Comparison of ENCODE assay signal across 9 cellular contexts in genomic region chr2:232549655-232550350, GRCh38. TPM values are rescaled to one million over a fixed set of nuclear protein-coding genes. Genes with fewer than 3 reads are reported as not detected.
DNase-seq lines count a peak whose midpoint lies in the region; ATAC-seq and TF ChIP-seq lines count a peak whose summit lies in the region.
"Had no signal": no experiment of that assay in that cellular context is flagged by ENCODE, and none has a peak within 500 bp of the region (broad histone marks: within the 10 kb centered on the region; RNA-seq: fewer than 3 reads in every experiment).

No MANE protein-coding gene starts in this region.

- peak overlapping the region; percentile 83 for H3K4me3 ChIP-seq in suprapubic skin

- 39% methylated on average over 20 of the region's 20 CpGs for WGBS in suprapubic skin

- H3K4me1 ChIP-seq in suprapubic skin, result peaks cover 33% of the 10 kb centered on the region

- H3K27ac Mint-ChIP-seq in activated CD8-positive, alpha-beta T cell treated with anti-CD3 and anti-CD28 coated beads, Interleukin-2, amount 10 ng/mL, durations not matched to agents 7 days and 5 days, result peak overlapping the region; percentile 100
- peak overlapping the region; percentile 96 to 99 (median 99) for H3K27ac Mint-ChIP-seq in immature natural killer cell

- no peaks in the 10 kb centered on the region for H3K27me3 ChIP-seq in suprapubic skin

- no peak for TF ChIP-seq POLR2A in suprapubic skin (IDR thresholded peaks at IDR 0.05)

- CTCF ChIA-PET in activated CD8-positive, alpha-beta T cell treated with anti-CD3 and anti-CD28 coated beads, Interleukin-2, amount 10 ng/mL, durations not matched to agents 7 days and 5 days (lab: Charles Lee), result no interaction called here

- TF ChIP-seq EP300 in suprapubic skin (IDR thresholded peaks at IDR 0.05), result no peak

- peak overlapping the region; percentile 99 for H3K27ac ChIP-seq in suprapubic skin

- POLR2A ChIA-PET in activated CD8-positive, alpha-beta T cell treated with anti-CD3 and anti-CD28 coated beads, Interleukin-2, amount 10 ng/mL, durations not matched to agents 7 days and 5 days (lab: Charles Lee), result no interaction called here

- DNase-seq in activated T-cell treated with anti-CD3 and anti-CD28 coated beads, Interleukin-2, amount 50 U/mL, for 4 hours, result no peak
- DNase-seq in activated T-cell treated with anti-CD3 and anti-CD28 coated beads for 4 hours, result no peak
- DNase-seq in activated CD8-positive, alpha-beta T cell treated with anti-CD3 and anti-CD28 coated beads, Interleukin-2, amount 10 ng/mL, durations not matched to agents 7 days and 5 days, result no peak
- DNase-seq in immature natural killer cell, result no peak
- no peak for DNase-seq in suprapubic skin (ENCODE audit: low spot score in 2 of 2)
- DNase-seq in GM10266 (ENCODE audit: extremely low spot score), result no peak

- H3K4me3 Mint-ChIP-seq in activated T-cell treated with anti-CD3 and anti-CD28 coated beads, Interleukin-2, amount 50 U/mL, for 4 hours, result peak overlapping the region; percentile 99
- H3K4me3 Mint-ChIP-seq in activated CD8-positive, alpha-beta T cell treated with anti-CD3 and anti-CD28 coated beads, Interleukin-2, amount 10 ng/mL, durations not matched to agents 7 days and 5 days, result peak overlapping the region; percentile 100
- H3K4me3 Mint-ChIP-seq in immature natural killer cell, result peak overlapping the region; percentile 96 to 99 (median 98)

- TF ChIP-seq CTCF in suprapubic skin (IDR thresholded peaks at IDR 0.05) (no peak), GM10266 (IDR thresholded peaks at IDR 0.05; ENCODE audit: control insufficient read depth, insufficient read depth, low read depth, missing control alignments) (no peak)

- peaks cover 68% of the 10 kb centered on the region for H3K4me1 Mint-ChIP-seq in activated T-cell treated with anti-CD3 and anti-CD28 coated beads, Interleukin-2, amount 50 U/mL, for 4 hours (ENCODE audit: low read depth)
- peaks cover 67% of the 10 kb centered on the region for H3K4me1 Mint-ChIP-seq in activated CD8-positive, alpha-beta T cell treated with anti-CD3 and anti-CD28 coated beads, Interleukin-2, amount 10 ng/mL, durations not matched to agents 7 days and 5 days (ENCODE audit: low read depth)
- H3K4me1 Mint-ChIP-seq in immature natural killer cell, result peaks cover 49 to 72% of the 10 kb centered on the region in 2 donors

- H3K9me3 ChIP-seq in suprapubic skin, result no peaks in the 10 kb centered on the region

- peaks cover 3% of the 10 kb centered on the region for H3K36me3 ChIP-seq in suprapubic skin

- ATAC-seq in activated T-cell treated with anti-CD3 and anti-CD28 coated beads, Interleukin-2, amount 50 U/mL, for 4 hours, result peak; percentile 4 to 8
- no peak for ATAC-seq in activated CD8-positive, alpha-beta T cell treated with anti-CD3 and anti-CD28 coated beads, Interleukin-2, amount 10 ng/mL, durations not matched to agents 7 days and 5 days
- ATAC-seq in HG02759 (IDR thresholded peaks at IDR 0.05; ENCODE audit: unreplicated experiment), result no peak
- no peak for ATAC-seq in HG02970 (IDR thresholded peaks at IDR 0.05; ENCODE audit: low FRiP score, unreplicated experiment)

- H3K27me3 Mint-ChIP-seq in activated T-cell treated with anti-CD3 and anti-CD28 coated beads, Interleukin-2, amount 50 U/mL, for 4 hours (ENCODE audit: low read depth), result no peaks in the 10 kb centered on the region
- H3K27me3 Mint-ChIP-seq in activated CD8-positive, alpha-beta T cell treated with anti-CD3 and anti-CD28 coated beads, Interleukin-2, amount 10 ng/mL, durations not matched to agents 7 days and 5 days (ENCODE audit: low read depth), result no peaks in the 10 kb centered on the region
- H3K27me3 Mint-ChIP-seq in immature natural killer cell (ENCODE audit: low read depth in 3 of 3), result peaks cover 2 to 16% (median 11%) of the 10 kb centered on the region in 3 donors

- peaks cover 31% of the 10 kb centered on the region for H3K36me3 Mint-ChIP-seq in activated T-cell treated with anti-CD3 and anti-CD28 coated beads, Interleukin-2, amount 50 U/mL, for 4 hours (ENCODE audit: insufficient read depth)
- H3K36me3 Mint-ChIP-seq in activated CD8-positive, alpha-beta T cell treated with anti-CD3 and anti-CD28 coated beads, Interleukin-2, amount 10 ng/mL, durations not matched to agents 7 days and 5 days (ENCODE audit: low read depth), result peaks cover 49% of the 10 kb centered on the region
- H3K36me3 Mint-ChIP-seq in immature natural killer cell, result peaks cover 0 to 3% (median 0%) of the 10 kb centered on the region in 3 donors

- peaks cover 5% of the 10 kb centered on the region for H3K9me3 Mint-ChIP-seq in activated T-cell treated with anti-CD3 and anti-CD28 coated beads, Interleukin-2, amount 50 U/mL, for 4 hours
- no peaks in the 10 kb centered on the region for H3K9me3 Mint-ChIP-seq in activated CD8-positive, alpha-beta T cell treated with anti-CD3 and anti-CD28 coated beads, Interleukin-2, amount 10 ng/mL, durations not matched to agents 7 days and 5 days (ENCODE audit: insufficient read depth)
- H3K9me3 Mint-ChIP-seq in immature natural killer cell, result no peaks in the 10 kb centered on the region

RNA-seq across cellular contexts. Expression of gene TIGD1, which starts 0.6 kb away (rescaled TPM):
- 10 to 100 TPM; 10.5 to 11.7 (median 11.5) TPM for total RNA-seq in activated T-cell treated with anti-CD3 and anti-CD28 coated beads, Interleukin-2, amount 50 U/mL, for 4 hours
- total RNA-seq in activated CD8-positive, alpha-beta T cell treated with anti-CD3 and anti-CD28 coated beads, Interleukin-2, amount 10 ng/mL, durations not matched to agents 7 days and 5 days, result 1 to 10 TPM; 7.5 to 7.7 TPM
- polyA plus RNA-seq in immature natural killer cell, result 1 to 10 TPM; 1.3 to 6.2 (median 2.7) TPM
- total RNA-seq in suprapubic skin, result 10 to 100 TPM in 1 of 4 donors, 1 to 10 TPM in 3; 4.6 to 16.3 (median 7.9) TPM

RNA-seq across cellular contexts. Expression of gene EIF4E2, which starts 0.7 kb away (rescaled TPM):
- total RNA-seq in activated T-cell treated with anti-CD3 and anti-CD28 coated beads, Interleukin-2, amount 50 U/mL, for 4 hours, result 10 to 100 TPM; 67.8 to 77.2 (median 76.9) TPM
- 10 to 100 TPM; 68.5 to 76.7 TPM for total RNA-seq in activated CD8-positive, alpha-beta T cell treated with anti-CD3 and anti-CD28 coated beads, Interleukin-2, amount 10 ng/mL, durations not matched to agents 7 days and 5 days
- polyA plus RNA-seq in immature natural killer cell, result 10 to 100 TPM; 60.5 to 82.0 (median 80.3) TPM
- 10 to 100 TPM; 26.6 to 54.2 (median 34.1) TPM for total RNA-seq in suprapubic skin

RNA-seq across cellular contexts. Expression of gene CHRNG, which starts 10.3 kb away (rescaled TPM):
- total RNA-seq in activated T-cell treated with anti-CD3 and anti-CD28 coated beads, Interleukin-2, amount 50 U/mL, for 4 hours, result not detected
- not detected for total RNA-seq in activated CD8-positive, alpha-beta T cell treated with anti-CD3 and anti-CD28 coated beads, Interleukin-2, amount 10 ng/mL, durations not matched to agents 7 days and 5 days
- not detected for polyA plus RNA-seq in immature natural killer cell
- total RNA-seq in suprapubic skin, result not detected
- total RNA-seq: glomerular endothelial cell had no signal

RNA-seq across cellular contexts. Expression of gene CHRND, which starts 23.8 kb away (rescaled TPM):
- total RNA-seq in activated T-cell treated with anti-CD3 and anti-CD28 coated beads, Interleukin-2, amount 50 U/mL, for 4 hours, result not detected
- not detected for total RNA-seq in activated CD8-positive, alpha-beta T cell treated with anti-CD3 and anti-CD28 coated beads, Interleukin-2, amount 10 ng/mL, durations not matched to agents 7 days and 5 days
- polyA plus RNA-seq in immature natural killer cell, result not detected
- total RNA-seq in suprapubic skin, result not detected
- total RNA-seq: glomerular endothelial cell had no signal

RNA-seq across cellular contexts. Expression of gene PRSS56, which starts 29.6 kb away (rescaled TPM):
- total RNA-seq in activated T-cell treated with anti-CD3 and anti-CD28 coated beads, Interleukin-2, amount 50 U/mL, for 4 hours, result not detected
- total RNA-seq in activated CD8-positive, alpha-beta T cell treated with anti-CD3 and anti-CD28 coated beads, Interleukin-2, amount 10 ng/mL, durations not matched to agents 7 days and 5 days, result not detected
- not detected for polyA plus RNA-seq in immature natural killer cell
- not detected for total RNA-seq in suprapubic skin
- total RNA-seq: glomerular endothelial cell had no signal

Comparison
In these comparisons a context has a peak if more than half of its experiments do, and no peak if none do; other contexts are left out.
1. ATAC-seq: peak in activated T-cell treated with anti-CD3 and anti-CD28 coated beads, Interleukin-2, amount 50 U/mL, for 4 hours (2 of 2); none in activated CD8-positive, alpha-beta T cell treated with anti-CD3 and anti-CD28 coated beads, Interleukin-2, amount 10 ng/mL, durations not matched to agents 7 days and 5 days (single experiment), HG02759 (single experiment) and HG02970 (single experiment).
2. Peak in every context shown above with its lines, with median percentiles within 50 percentile points of each other: H3K4me3 Mint-ChIP-seq.